ENCODE assay signal across 4 cellular contexts in the genomic region with DNA sequence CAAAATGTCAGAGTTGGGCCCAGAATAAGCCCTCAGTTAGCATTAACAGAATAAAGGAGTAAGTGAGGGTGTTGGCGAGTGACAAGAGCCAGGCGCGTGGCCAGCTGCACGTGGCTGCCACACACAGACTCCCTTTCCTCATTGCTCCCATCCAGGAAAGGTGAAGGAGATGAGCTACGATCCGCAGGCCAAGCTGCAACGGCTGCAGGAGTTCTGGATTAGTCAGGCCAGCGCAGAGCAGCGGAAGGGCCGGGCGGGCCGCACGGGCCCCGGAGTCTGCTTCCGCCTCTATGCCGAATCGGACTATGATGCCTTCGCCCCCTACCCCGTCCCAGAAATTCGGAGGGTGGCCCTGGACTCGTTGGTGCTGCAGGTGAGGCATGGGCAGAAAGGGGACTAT.
TF ChIP-seq lines count a peak whose summit lies in the region.

No MANE protein-coding gene starts in this region.

TF ChIP-seq in SK-N-SH, 30 proteins besides CTCF, POLR2A, EP300 and RAD21 (continues in another document):
- TF ChIP-seq RXRA (IDR thresholded peaks at IDR 0.05; ENCODE audit: borderline replicate concordance, low read depth) (no peak), EZH2phosphoT487 (IDR thresholded peaks at IDR 0.05; ENCODE audit: borderline replicate concordance, low read depth) (no peak), NRF1 (IDR thresholded peaks at IDR 0.05; ENCODE audit: low read depth, low read length) (no peak), IRF3 (IDR thresholded peaks at IDR 0.05; ENCODE audit: low read depth, low read length) (no peak), SIN3A (IDR thresholded peaks at IDR 0.05; ENCODE audit: borderline replicate concordance, low read depth, low read length) (no peak), YY1 (IDR thresholded peaks at IDR 0.05; ENCODE audit: low read depth) (no peak), GATA2 (CRISPR knock-in tag; IDR thresholded peaks at IDR 0.05) (no peak), JUND (IDR thresholded peaks at IDR 0.05) (no peak), RCOR1 (IDR thresholded peaks at IDR 0.05; ENCODE audit: low read length) (no peak), CHD2 (IDR thresholded peaks at IDR 0.05; ENCODE audit: low read length, partially characterized antibody) (no peak), MXI1 (IDR thresholded peaks at IDR 0.05; ENCODE audit: low read depth, low read length) (no peak)
- TF ChIP-seq, protein P1, sequence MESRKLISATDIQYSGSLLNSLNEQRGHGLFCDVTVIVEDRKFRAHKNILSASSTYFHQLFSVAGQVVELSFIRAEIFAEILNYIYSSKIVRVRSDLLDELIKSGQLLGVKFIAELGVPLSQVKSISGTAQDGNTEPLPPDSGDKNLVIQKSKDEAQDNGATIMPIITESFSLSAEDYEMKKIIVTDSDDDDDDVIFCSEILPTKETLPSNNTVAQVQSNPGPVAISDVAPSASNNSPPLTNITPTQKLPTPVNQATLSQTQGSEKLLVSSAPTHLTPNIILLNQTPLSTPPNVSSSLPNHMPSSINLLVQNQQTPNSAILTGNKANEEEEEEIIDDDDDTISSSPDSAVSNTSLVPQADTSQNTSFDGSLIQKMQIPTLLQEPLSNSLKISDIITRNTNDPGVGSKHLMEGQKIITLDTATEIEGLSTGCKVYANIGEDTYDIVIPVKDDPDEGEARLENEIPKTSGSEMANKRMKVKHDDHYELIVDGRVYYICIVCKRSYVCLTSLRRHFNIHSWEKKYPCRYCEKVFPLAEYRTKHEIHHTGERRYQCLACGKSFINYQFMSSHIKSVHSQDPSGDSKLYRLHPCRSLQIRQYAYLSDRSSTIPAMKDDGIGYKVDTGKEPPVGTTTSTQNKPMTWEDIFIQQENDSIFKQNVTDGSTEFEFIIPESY (IDR thresholded peaks at IDR 0.05; ENCODE audit: borderline replicate concordance, low read depth), result no peak

TF ChIP-seq in SK-N-SH treated with all-trans-retinoic acid at 6 μM for 48 hours, 23 proteins besides CTCF, POLR2A, EP300 and RAD21 (continues in another document):
- TF ChIP-seq CREB5 (CRISPR knock-in tag; IDR thresholded peaks at IDR 0.05; ENCODE audit: low read depth) (no peak), ESRRG (CRISPR knock-in tag; IDR thresholded peaks at IDR 0.05) (no peak), ZC3H10 (CRISPR knock-in tag; IDR thresholded peaks at IDR 0.05) (no peak), TOX (CRISPR knock-in tag; IDR thresholded peaks at IDR 0.05; ENCODE audit: borderline replicate concordance) (no peak), BACH2 (CRISPR knock-in tag; IDR thresholded peaks at IDR 0.05; ENCODE audit: borderline replicate concordance) (no peak), ZNF70 (CRISPR knock-in tag; IDR thresholded peaks at IDR 0.05) (no peak)
- TF ChIP-seq, protein P2, sequence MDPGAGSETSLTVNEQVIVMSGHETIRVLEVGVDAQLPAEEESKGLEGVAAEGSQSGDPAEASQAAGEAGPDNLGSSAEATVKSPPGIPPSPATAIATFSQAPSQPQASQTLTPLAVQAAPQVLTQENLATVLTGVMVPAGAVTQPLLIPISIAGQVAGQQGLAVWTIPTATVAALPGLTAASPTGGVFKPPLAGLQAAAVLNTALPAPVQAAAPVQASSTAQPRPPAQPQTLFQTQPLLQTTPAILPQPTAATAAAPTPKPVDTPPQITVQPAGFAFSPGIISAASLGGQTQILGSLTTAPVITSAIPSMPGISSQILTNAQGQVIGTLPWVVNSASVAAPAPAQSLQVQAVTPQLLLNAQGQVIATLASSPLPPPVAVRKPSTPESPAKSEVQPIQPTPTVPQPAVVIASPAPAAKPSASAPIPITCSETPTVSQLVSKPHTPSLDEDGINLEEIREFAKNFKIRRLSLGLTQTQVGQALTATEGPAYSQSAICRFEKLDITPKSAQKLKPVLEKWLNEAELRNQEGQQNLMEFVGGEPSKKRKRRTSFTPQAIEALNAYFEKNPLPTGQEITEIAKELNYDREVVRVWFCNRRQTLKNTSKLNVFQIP (CRISPR knock-in tag; IDR thresholded peaks at IDR 0.05; ENCODE audit: borderline replicate concordance, low read depth), result no peak
- TF ChIP-seq, protein P3, sequence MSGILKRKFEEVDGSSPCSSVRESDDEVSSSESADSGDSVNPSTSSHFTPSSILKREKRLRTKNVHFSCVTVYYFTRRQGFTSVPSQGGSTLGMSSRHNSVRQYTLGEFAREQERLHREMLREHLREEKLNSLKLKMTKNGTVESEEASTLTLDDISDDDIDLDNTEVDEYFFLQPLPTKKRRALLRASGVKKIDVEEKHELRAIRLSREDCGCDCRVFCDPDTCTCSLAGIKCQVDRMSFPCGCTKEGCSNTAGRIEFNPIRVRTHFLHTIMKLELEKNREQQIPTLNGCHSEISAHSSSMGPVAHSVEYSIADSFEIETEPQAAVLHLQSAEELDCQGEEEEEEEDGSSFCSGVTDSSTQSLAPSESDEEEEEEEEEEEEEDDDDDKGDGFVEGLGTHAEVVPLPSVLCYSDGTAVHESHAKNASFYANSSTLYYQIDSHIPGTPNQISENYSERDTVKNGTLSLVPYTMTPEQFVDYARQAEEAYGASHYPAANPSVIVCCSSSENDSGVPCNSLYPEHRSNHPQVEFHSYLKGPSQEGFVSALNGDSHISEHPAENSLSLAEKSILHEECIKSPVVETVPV (CRISPR knock-in tag; IDR thresholded peaks at IDR 0.05), result no peak

TF ChIP-seq in HepG2, 621 proteins besides CTCF, POLR2A, EP300 and RAD21:
- TF ChIP-seq RBFOX2 (IDR thresholded peaks at IDR 0.05; ENCODE audit: low read depth, low read length), result 0 out of 2 replicates have a peak, but pooled peaks have one; percentile 27
- no peak for TF ChIP-seq MBNL3 (CRISPR knock-in tag; conservative IDR thresholded peaks at IDR 0.05)
- TF ChIP-seq HIVEP1 (CRISPR knock-in tag; IDR thresholded peaks at IDR 0.05), result no peak

TF ChIP-seq in HEK293T, 16 proteins besides CTCF, POLR2A, EP300 and RAD21:
- no peak for TF ChIP-seq HDGF (IDR thresholded peaks at IDR 0.05; ENCODE audit: borderline replicate concordance)
- TF ChIP-seq BHLHE40 (IDR thresholded peaks at IDR 0.05; ENCODE audit: borderline replicate concordance), result no peak
- no peak for TF ChIP-seq ZNF384 (IDR thresholded peaks at IDR 0.05)
- no peak for TF ChIP-seq L3MBTL2 (conservative IDR thresholded peaks at IDR 0.05)
- no peak for TF ChIP-seq NFRKB (IDR thresholded peaks at IDR 0.05)
- TF ChIP-seq ELF4 (IDR thresholded peaks at IDR 0.05), result no peak
- TF ChIP-seq CTBP1 (IDR thresholded peaks at IDR 0.05; ENCODE audit: borderline replicate concordance), result no peak
